In the genomic region with DNA sequence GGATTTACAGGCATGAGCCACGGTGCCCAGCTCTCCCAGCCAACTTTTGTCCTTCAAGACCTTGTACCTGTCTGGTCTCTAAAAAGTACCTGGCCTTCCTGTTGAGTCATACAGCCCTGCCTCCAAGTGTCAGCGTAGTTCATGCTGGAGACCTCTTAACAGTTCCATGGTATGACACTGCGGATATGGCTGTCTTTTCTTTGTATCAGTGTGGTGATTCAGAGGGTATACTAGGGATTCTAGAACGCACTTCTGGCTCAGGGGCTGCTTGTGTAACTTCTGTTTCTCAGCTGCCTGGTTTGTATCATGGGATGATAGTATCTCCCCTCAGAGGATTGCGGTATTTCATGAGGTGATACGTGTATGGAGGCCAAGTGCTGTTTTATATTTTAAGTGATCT, we compare ENCODE assay signal across 11 cellular contexts. TPM values are rescaled to one million over a fixed set of nuclear protein-coding genes. Genes with fewer than 3 reads are reported as not detected.
DNase-seq lines count a peak whose midpoint lies in the region; ATAC-seq, FAIRE-seq and TF ChIP-seq lines count a peak whose summit lies in the region.
"Had no signal": no experiment of that assay in that cellular context is flagged by ENCODE, and none has a peak within 500 bp of the region (broad histone marks: within the 10 kb centered on the region; RNA-seq: fewer than 3 reads in every experiment).

No MANE protein-coding gene starts in this region.

- H3K27me3 ChIP-seq in DND-41 (ENCODE audit: insufficient read depth, low read length, poor library complexity) (no peaks in the 10 kb centered on the region), bronchial epithelial cell (ENCODE audit: control insufficient read depth, insufficient read depth, low read length) (no peaks in the 10 kb centered on the region)
- H3K27me3 ChIP-seq: body of pancreas, gastroesophageal sphincter had no signal

- peaks cover 90% of the 10 kb centered on the region for H3K79me2 ChIP-seq in DND-41 (ENCODE audit: insufficient read depth, low read length)

- peaks cover 41% of the 10 kb centered on the region for H3K36me3 ChIP-seq in DND-41 (ENCODE audit: insufficient read depth, low read length)
- peaks cover 3% of the 10 kb centered on the region for H3K36me3 ChIP-seq in bronchial epithelial cell (ENCODE audit: control insufficient read depth, insufficient read depth, low read length)

- H2AFZ ChIP-seq in DND-41 (ENCODE audit: low read depth, low read length): no peak overlapping the region

- no peaks in the 10 kb centered on the region for H3K9me3 Mint-ChIP-seq in natural killer cell treated with Interleukin-12 subunit alpha and Interleukin-12 subunit beta and Interleukin-15 and Interleukin-18, amount 100 ng/mL, for 72 hours

- H3K36me3 Mint-ChIP-seq in natural killer cell treated with Interleukin-12 subunit alpha and Interleukin-12 subunit beta and Interleukin-15 and Interleukin-18, amount 100 ng/mL, for 72 hours: peaks cover 5% of the 10 kb centered on the region

- ATAC-seq in DND-41 (ENCODE audit: insufficient read depth, low read depth): no peak
- no peak for ATAC-seq in natural killer cell treated with Interleukin-12 subunit alpha and Interleukin-12 subunit beta and Interleukin-15 and Interleukin-18, amount 100 ng/mL, for 72 hours
- ATAC-seq in HG03460 (IDR thresholded peaks at IDR 0.05; ENCODE audit: unreplicated experiment): no peak
- ATAC-seq: body of pancreas, gastroesophageal sphincter had no signal

- H3K4me3 ChIP-seq in DND-41 (ENCODE audit: low read depth in 1 of 2, low read length in 2 of 2): peak overlapping the region in 1 of 2 experiments; percentile 88; a peak in 1 of 4 replicates
- H3K4me3 ChIP-seq in bronchial epithelial cell (ENCODE audit: low read depth, low read length): no peak overlapping the region
- H3K4me3 ChIP-seq: body of pancreas had no signal

- H3K27ac ChIP-seq in DND-41 (ENCODE audit: low read length): no peak overlapping the region

- H3K4me3 Mint-ChIP-seq in natural killer cell treated with Interleukin-12 subunit alpha and Interleukin-12 subunit beta and Interleukin-15 and Interleukin-18, amount 100 ng/mL, for 72 hours: peak overlapping the region; percentile 95

- peaks cover 36 to 42% of the 10 kb centered on the region in 2 donors for H3K4me1 Mint-ChIP-seq in natural killer cell treated with Interleukin-12 subunit alpha and Interleukin-12 subunit beta and Interleukin-15 and Interleukin-18, amount 100 ng/mL, for 72 hours (ENCODE audit: low read depth in 2 of 2)

- no peak for DNase-seq in DND-41
- peak; percentile 31 for DNase-seq in MV-4-11 (lab: John Stamatoyannopoulos, UW)
- DNase-seq in bronchial epithelial cell (ENCODE audit: low read depth): peak; percentile 84
- no peak for DNase-seq in natural killer cell treated with Interleukin-12 subunit alpha and Interleukin-12 subunit beta and Interleukin-15 and Interleukin-18, amount 100 ng/mL, for 72 hours (ENCODE audit: low spot score)
- no peak for DNase-seq in amygdala (lab: John Stamatoyannopoulos, UW)
- DNase-seq in urothelium cell line (ENCODE audit: low spot score): no peak
- DNase-seq: body of pancreas, midbrain, NCI-H510A treated with DMSO at 0.1 percent for 48 hours had no signal

- no peaks in the 10 kb centered on the region for H3K27me3 Mint-ChIP-seq in natural killer cell treated with Interleukin-12 subunit alpha and Interleukin-12 subunit beta and Interleukin-15 and Interleukin-18, amount 100 ng/mL, for 72 hours

- H3K4me2 ChIP-seq in DND-41 (ENCODE audit: insufficient read depth, low read length): peak overlapping the region; percentile 86

- no peak for FAIRE-seq in bronchial epithelial cell (lab: Jason Lieb, UNC)
- FAIRE-seq in urothelium cell line (lab: Jason Lieb, UNC): no peak

- TF ChIP-seq CTCF in DND-41 (IDR thresholded peaks at IDR 0.05; ENCODE audit: borderline replicate concordance, extremely low read depth, low read length, poor library complexity, severe bottlenecking): no peak
- no peak for TF ChIP-seq CTCF in bronchial epithelial cell (IDR thresholded peaks at IDR 0.05; ENCODE audit: insufficient read depth, low read length, severe bottlenecking)

- no peak overlapping the region for H3K9ac ChIP-seq in DND-41 (ENCODE audit: low read depth, low read length)

- no peaks in the 10 kb centered on the region for H3K9me3 ChIP-seq in DND-41 (ENCODE audit: insufficient read depth, low read length, severe bottlenecking)
- H3K9me3 ChIP-seq: body of pancreas, gastroesophageal sphincter had no signal

- peaks cover 36% of the 10 kb centered on the region for H4K20me1 ChIP-seq in DND-41 (ENCODE audit: insufficient read depth, low read length)

- H3K27ac Mint-ChIP-seq in natural killer cell treated with Interleukin-12 subunit alpha and Interleukin-12 subunit beta and Interleukin-15 and Interleukin-18, amount 100 ng/mL, for 72 hours: peak overlapping the region; percentile 85 to 89

- peaks cover 37% of the 10 kb centered on the region for H3K4me1 ChIP-seq in DND-41 (ENCODE audit: insufficient read depth, low read length)

RNA-seq across cellular contexts. Expression of gene TMEM11, which starts 2.0 kb away (rescaled TPM):
- total RNA-seq in bronchial epithelial cell: 15.8 and 23.8 TPM in 2 replicates
- 10 to 100 TPM; 23.9 to 30.7 TPM for total RNA-seq in natural killer cell treated with Interleukin-12 subunit alpha and Interleukin-12 subunit beta and Interleukin-15 and Interleukin-18, amount 100 ng/mL, for 72 hours

RNA-seq across cellular contexts. Expression of gene NATD1, which starts 37.3 kb away (rescaled TPM):
- 0.53 and 0.77 TPM in 2 replicates for total RNA-seq in bronchial epithelial cell
- total RNA-seq in natural killer cell treated with Interleukin-12 subunit alpha and Interleukin-12 subunit beta and Interleukin-15 and Interleukin-18, amount 100 ng/mL, for 72 hours: 1 to 10 TPM; 1.9 to 3.0 TPM

Comparison
In these comparisons a context has a peak if more than half of its experiments do, and no peak if none do; other contexts are left out.
1. DNase-seq: peak in MV-4-11 (single experiment) and bronchial epithelial cell (single experiment); none in DND-41 (single experiment), natural killer cell treated with Interleukin-12 subunit alpha and Interleukin-12 subunit beta and Interleukin-15 and Interleukin-18, amount 100 ng/mL, for 72 hours (single experiment), amygdala (0 of 56) and urothelium cell line (single experiment).